Comparison of ENCODE assay signal across 8 cellular contexts in the genomic region with DNA sequence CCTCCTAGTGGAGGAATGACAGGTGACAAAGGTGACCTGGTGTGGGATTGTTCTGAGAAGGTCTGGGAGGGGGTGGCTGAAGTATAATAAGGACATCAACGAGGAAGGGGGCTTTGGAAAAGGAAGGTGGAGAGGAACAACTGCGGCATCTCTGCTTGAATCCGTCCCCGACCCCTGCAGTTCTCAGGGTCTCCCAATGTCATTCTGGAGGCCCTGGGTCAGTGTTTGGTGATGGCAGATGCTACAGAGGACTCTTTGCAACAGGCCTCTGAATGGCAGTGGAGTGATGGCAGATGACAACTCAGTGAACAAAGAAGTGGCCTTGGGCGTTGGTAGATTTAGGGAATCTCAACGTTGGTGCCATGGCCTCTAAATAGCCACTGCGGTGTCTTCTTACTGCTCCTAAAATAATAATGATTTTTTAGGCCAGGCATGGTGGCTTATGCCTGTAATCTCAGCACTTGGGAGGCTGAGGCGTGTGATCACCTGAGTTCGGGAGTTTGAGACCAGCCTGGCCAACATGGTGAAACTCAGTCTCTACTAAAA. TPM values are rescaled to one million over a fixed set of nuclear protein-coding genes. Genes with fewer than 3 reads are reported as not detected.
DNase-seq lines count a peak whose midpoint lies in the region; ATAC-seq and TF ChIP-seq lines count a peak whose summit lies in the region.

No MANE protein-coding gene starts in this region.

- intact Hi-C loops in Calu3 (cut with micrococcal nuclease; ENCODE audit: unreplicated experiment): no loop called here

- H3K36me3 Mint-ChIP-seq in Calu3 (ENCODE audit: insufficient read depth, unreplicated experiment): peaks cover 31% of the 10 kb centered on the region
- peaks cover 6% of the 10 kb centered on the region for H3K36me3 Mint-ChIP-seq in endothelial cell (ENCODE audit: low read depth, unreplicated experiment)

- no peak for TF ChIP-seq CTCF in Calu3 (IDR thresholded peaks at IDR 0.05; ENCODE audit: unreplicated experiment)
- TF ChIP-seq CTCF in OCI-LY1 (IDR thresholded peaks at IDR 0.05; ENCODE audit: low read length): no peak
- no peak for TF ChIP-seq CTCF in endothelial cell (IDR thresholded peaks at IDR 0.05; ENCODE audit: unreplicated experiment)

- H3K9ac ChIP-seq in OCI-LY1 (ENCODE audit: low read length) (no peak overlapping the region; the same call in 1 of the 2 replicates), neuronal stem cell (ENCODE audit: low read depth, low read length, poor library complexity) (no peak overlapping the region)

- H3K4me1 ChIP-seq in OCI-LY1 (ENCODE audit: insufficient read depth, low read length, severe bottlenecking) (no peaks in the 10 kb centered on the region), neuronal stem cell (ENCODE audit: control insufficient read depth in 2 of 2, insufficient read depth in 1 of 2, low read depth in 1 of 2, low read length in 2 of 2) (peaks cover 6% of the 10 kb centered on the region in 2 donors)

- H3K23ac ChIP-seq in neuronal stem cell (ENCODE audit: low read depth, low read length, poor library complexity): no peak overlapping the region

- H2BK5ac ChIP-seq in neuronal stem cell (ENCODE audit: low read length): no peak overlapping the region

- no peaks in the 10 kb centered on the region for H3K9me2 ChIP-seq in OCI-LY1 (ENCODE audit: low read depth, low read length)

- H3K27me3 Mint-ChIP-seq in Calu3 (ENCODE audit: unreplicated experiment) (no peaks in the 10 kb centered on the region), endothelial cell (ENCODE audit: unreplicated experiment) (peaks cover 5% of the 10 kb centered on the region)

- H3K18ac ChIP-seq in neuronal stem cell (ENCODE audit: low read length): no peak overlapping the region

- H3F3A ChIP-seq in OCI-LY1 (ENCODE audit: insufficient read depth, low read length): no peaks in the 10 kb centered on the region

- peak overlapping the region; percentile 69 for H3K4me3 ChIP-seq in OCI-LY1 (ENCODE audit: low read depth, low read length, poor library complexity, severe bottlenecking)
- H3K4me3 ChIP-seq in neuronal stem cell (ENCODE audit: low read length in 2 of 2): peak overlapping the region in 1 of 2 donors; percentile 74

- H3K27ac ChIP-seq in OCI-LY1 (ENCODE audit: low read depth, low read length, poor library complexity, severe bottlenecking) (no peak overlapping the region), neuronal stem cell (replicated peaks; ENCODE audit: low read length) (no peak overlapping the region)

- no peak overlapping the region for H2BK15ac ChIP-seq in neuronal stem cell (ENCODE audit: low read length)

- H3K27ac Mint-ChIP-seq in Calu3 (ENCODE audit: unreplicated experiment) (peak overlapping the region; percentile 68), endothelial cell (ENCODE audit: unreplicated experiment) (peak overlapping the region; percentile 6)

- H3K27me3 ChIP-seq in OCI-LY1 (ENCODE audit: insufficient read depth, low read length) (no peaks in the 10 kb centered on the region), neuronal stem cell (ENCODE audit: control insufficient read depth in 3 of 3, insufficient read depth in 3 of 3, low read depth in 1 of 3, low read length in 3 of 3) (peaks cover 0 to 10% (median 0%) of the 10 kb centered on the region in 3 experiments)

- H3K9me3 ChIP-seq in OCI-LY1 (ENCODE audit: low read length) (no peaks in the 10 kb centered on the region), neuronal stem cell (replicated peaks in 1 of 2; ENCODE audit: control insufficient read depth in 2 of 2, insufficient read depth in 1 of 2, low read depth in 1 of 2, low read length in 2 of 2) (peaks cover 0 to 2% of the 10 kb centered on the region in 2 donors)

- H3K9me3 Mint-ChIP-seq in Calu3 (ENCODE audit: low read depth, unreplicated experiment): no peaks in the 10 kb centered on the region
- no peaks in the 10 kb centered on the region for H3K9me3 Mint-ChIP-seq in endothelial cell (ENCODE audit: unreplicated experiment)

- H3K14ac ChIP-seq in neuronal stem cell (ENCODE audit: low read length): no peak overlapping the region

- no peak overlapping the region for H3K4ac ChIP-seq in neuronal stem cell (ENCODE audit: low read length)

- no peak overlapping the region for H2AK5ac ChIP-seq in neuronal stem cell (ENCODE audit: low read depth, low read length)

- no peak for DNase-seq in Calu3
- no peak for DNase-seq in endothelial cell (ENCODE audit: low spot score)
- no peak for DNase-seq in neuronal stem cell (ENCODE audit: low spot score)
- no peak for DNase-seq in NCI-H748 (lab: John Stamatoyannopoulos, UW; ENCODE audit: unreplicated experiment)
- DNase-seq in SKM-1 treated with dmso at 0.1 percent for 144 hours (lab: John Stamatoyannopoulos, UW; ENCODE audit: unreplicated experiment): no peak

- H3K4me2 ChIP-seq in OCI-LY1 (ENCODE audit: low read length): peak overlapping the region; percentile 76; the same call in 1 of the 2 replicates
- H3K4me2 ChIP-seq in neuronal stem cell (ENCODE audit: insufficient read depth, low read length, poor library complexity, severe bottlenecking): peak overlapping the region; percentile 82

- H4K91ac ChIP-seq in neuronal stem cell (ENCODE audit: low read depth, low read length, poor library complexity): no peak overlapping the region

- H2AFZ ChIP-seq in OCI-LY1 (ENCODE audit: low read length) (no peak overlapping the region), neuronal stem cell (ENCODE audit: low read length) (peak overlapping the region; percentile 98)

- no peak overlapping the region for H2BK12ac ChIP-seq in neuronal stem cell (ENCODE audit: low read length)

- WGBS in neuronal stem cell (ENCODE audit: extremely low coverage in 2 of 2, insufficient read length in 2 of 2, insufficient replicate concordance in 1 of 2), 2 donors: no CpG with 5 or more reads among the region's 9 CpGs

- H3K79me2 ChIP-seq in OCI-LY1 (ENCODE audit: insufficient read depth, low read length): no peaks in the 10 kb centered on the region

- BruUV-seq in Calu3 (replicated peaks; lab: Mats Ljungman, UMichigan): TSS peak; percentile 52

- ATAC-seq in HG02678 (IDR thresholded peaks at IDR 0.05; ENCODE audit: unreplicated experiment): no peak
- ATAC-seq in GM19452 (IDR thresholded peaks at IDR 0.05; ENCODE audit: unreplicated experiment): no peak

- H3K4me3 Mint-ChIP-seq in Calu3 (ENCODE audit: low read depth, unreplicated experiment): peak overlapping the region; percentile 87
- H3K4me3 Mint-ChIP-seq in endothelial cell (ENCODE audit: unreplicated experiment): peak overlapping the region; percentile 88

- no peak overlapping the region for H4K8ac ChIP-seq in neuronal stem cell (ENCODE audit: low read depth, low read length)

- peaks cover 10% of the 10 kb centered on the region for H3K4me1 Mint-ChIP-seq in Calu3 (ENCODE audit: low read depth, unreplicated experiment)
- peaks cover 10% of the 10 kb centered on the region for H3K4me1 Mint-ChIP-seq in endothelial cell (ENCODE audit: unreplicated experiment)

- no peaks in the 10 kb centered on the region for H3K36me3 ChIP-seq in OCI-LY1 (ENCODE audit: insufficient read depth, low read length)
- peaks cover 19 to 23% of the 10 kb centered on the region in 2 donors for H3K36me3 ChIP-seq in neuronal stem cell (replicated peaks in 1 of 2; ENCODE audit: control insufficient read depth in 2 of 2, insufficient read depth in 2 of 2, low read length in 2 of 2)

- no peak overlapping the region for H2BK120ac ChIP-seq in neuronal stem cell (ENCODE audit: low read depth, low read length)

- no peaks in the 10 kb centered on the region for H4K20me1 ChIP-seq in OCI-LY1 (ENCODE audit: insufficient read depth, low read length)

- CTCF ChIA-PET in Calu3 (lab: Charles Lee): no interaction called here

- peaks cover 2% of the 10 kb centered on the region for H3K79me1 ChIP-seq in neuronal stem cell (ENCODE audit: low read depth, low read length)

RNA-seq across cellular contexts. Expression of a gene that starts 1.3 kb away (rescaled TPM):
- 57.1 and 58.0 TPM in 2 replicates for total RNA-seq in Calu3 (2022)
- total RNA-seq in endothelial cell (ENCODE audit: unreplicated experiment): 31.6 TPM
- 17.4 TPM for polyA plus RNA-seq in neuronal stem cell (2013, experiment 1 of 2)
- 18.1 TPM for polyA plus RNA-seq in neuronal stem cell (2013, experiment 2 of 2)

RNA-seq across cellular contexts. Expression of a gene that starts 52.0 kb away (rescaled TPM):
- total RNA-seq in Calu3 (2022) (3.1 and 3.3 TPM in 2 replicates), endothelial cell (ENCODE audit: unreplicated experiment) (0.26 TPM)
- 1.3 TPM for polyA plus RNA-seq in neuronal stem cell (2013, experiment 1 of 2)
- polyA plus RNA-seq in neuronal stem cell (2013, experiment 2 of 2): 1.6 TPM
